In genomic region chrX:54439967-54440871, GRCh38 we compare ENCODE assay signal across 1 cellular context.
A peak's percentile ranks its signal among the peaks of the same experiment; 100 is the strongest.
TF ChIP-seq lines count a peak whose summit lies in the region.

A gene with protein sequence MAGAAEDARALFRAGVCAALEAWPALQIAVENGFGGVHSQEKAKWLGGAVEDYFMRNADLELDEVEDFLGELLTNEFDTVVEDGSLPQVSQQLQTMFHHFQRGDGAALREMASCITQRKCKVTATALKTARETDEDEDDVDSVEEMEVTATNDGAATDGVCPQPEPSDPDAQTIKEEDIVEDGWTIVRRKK (plus strand): TSS chrX:54440404. CDS start chrX:54440422, 18 bp downstream.

TF ChIP-seq in H1, 55 proteins besides CTCF, POLR2A, EP300 and RAD21 (continued from another document):
- TF ChIP-seq, protein P1, sequence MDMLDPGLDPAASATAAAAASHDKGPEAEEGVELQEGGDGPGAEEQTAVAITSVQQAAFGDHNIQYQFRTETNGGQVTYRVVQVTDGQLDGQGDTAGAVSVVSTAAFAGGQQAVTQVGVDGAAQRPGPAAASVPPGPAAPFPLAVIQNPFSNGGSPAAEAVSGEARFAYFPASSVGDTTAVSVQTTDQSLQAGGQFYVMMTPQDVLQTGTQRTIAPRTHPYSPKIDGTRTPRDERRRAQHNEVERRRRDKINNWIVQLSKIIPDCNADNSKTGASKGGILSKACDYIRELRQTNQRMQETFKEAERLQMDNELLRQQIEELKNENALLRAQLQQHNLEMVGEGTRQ (IDR thresholded peaks at IDR 0.05; ENCODE audit: low read length) = peak; percentile 78
- TF ChIP-seq RBBP5 (IDR thresholded peaks at IDR 0.05; ENCODE audit: borderline replicate concordance, low read depth, low read length) (no peak), CEBPB (IDR thresholded peaks at IDR 0.05; ENCODE audit: low read depth, low read length) (no peak), POU5F1 (IDR thresholded peaks at IDR 0.05; ENCODE audit: low read depth, low read length) (no peak), ATF3 (IDR thresholded peaks at IDR 0.05; ENCODE audit: insufficient read depth, low read depth, low read length) (no peak), GTF2F1 (IDR thresholded peaks at IDR 0.05; ENCODE audit: borderline replicate concordance, low read depth, low read length) (no peak), SRF (IDR thresholded peaks at IDR 0.05; ENCODE audit: low read depth, low read length) (peak; percentile 90), KDM1A (IDR thresholded peaks at IDR 0.05; ENCODE audit: borderline replicate concordance, low read length) (no peak), SUZ12 (IDR thresholded peaks at IDR 0.05; ENCODE audit: low read length) (no peak), SIN3A (conservative IDR thresholded peaks at IDR 0.05 in 1 of 2, IDR thresholded peaks at IDR 0.05 in 1 of 2; ENCODE audit: low read depth in 1 of 2, low read length in 2 of 2) (peak; percentile 11 to 65; a peak in 1 of 4 replicates), TEAD4 (IDR thresholded peaks at IDR 0.05; ENCODE audit: low read depth, low read length) (no peak), NANOG (IDR thresholded peaks at IDR 0.05; ENCODE audit: insufficient read depth, low read depth, low read length, poor library complexity, severe bottlenecking) (no peak), YY1 (IDR thresholded peaks at IDR 0.05; ENCODE audit: low read depth, low read length) (peak; percentile 94), SP4 (IDR thresholded peaks at IDR 0.05; ENCODE audit: low read length) (no peak), CTBP2 (IDR thresholded peaks at IDR 0.05; ENCODE audit: borderline replicate concordance, insufficient read depth, insufficient read length, low read length) (no peak), BACH1 (IDR thresholded peaks at IDR 0.05; ENCODE audit: low read length) (no peak), JUND (IDR thresholded peaks at IDR 0.05; ENCODE audit: low read length) (no peak), CBX5 (IDR thresholded peaks at IDR 0.05; ENCODE audit: low read depth, low read length) (no peak), PHF8 (conservative IDR thresholded peaks at IDR 0.05; ENCODE audit: low read depth, low read length) (peak; percentile 73), TCF12 (IDR thresholded peaks at IDR 0.05; ENCODE audit: low read depth, low read length) (no peak), EZH2 (IDR thresholded peaks at IDR 0.05; ENCODE audit: low read depth, low read length, severe bottlenecking) (no peak), CHD1 (IDR thresholded peaks at IDR 0.05; ENCODE audit: low read depth, low read length) (no peak), SP2 (IDR thresholded peaks at IDR 0.05; ENCODE audit: low read length) (no peak), SAP30 (IDR thresholded peaks at IDR 0.05; ENCODE audit: insufficient read depth, insufficient replicate concordance, low read length) (no peak), EGR1 (IDR thresholded peaks at IDR 0.05; ENCODE audit: borderline replicate concordance, low read depth, low read length) (no peak), BRCA1 (IDR thresholded peaks at IDR 0.05; ENCODE audit: low read depth, low read length) (no peak), HDAC6 (IDR thresholded peaks at IDR 0.05; ENCODE audit: low read depth, low read length) (no peak), KDM4A (IDR thresholded peaks at IDR 0.05; ENCODE audit: low read depth, low read length, severe bottlenecking) (peak; percentile 36), POLR2AphosphoS5 (IDR thresholded peaks at IDR 0.05; ENCODE audit: low read depth, low read length) (peak; percentile 59; the same call in 1 of the 2 replicates), RFX5 (IDR thresholded peaks at IDR 0.05; ENCODE audit: borderline replicate concordance, low read depth, low read length) (no peak), BCL11A (IDR thresholded peaks at IDR 0.05; ENCODE audit: low read depth in 2 of 2, low read length in 2 of 2) (no peak), HDAC2 (IDR thresholded peaks at IDR 0.05; ENCODE audit: borderline replicate concordance in 1 of 2, low read depth in 2 of 2, low read length in 2 of 2) (no peak), SIX5 (IDR thresholded peaks at IDR 0.05; ENCODE audit: low read depth, low read length) (no peak), SP1 (IDR thresholded peaks at IDR 0.05; ENCODE audit: low read depth, low read length) (0 out of 2 replicates have a peak, but pooled peaks have one; percentile 48), TAF1 (IDR thresholded peaks at IDR 0.05; ENCODE audit: low read depth, low read length) (peak; percentile 92), JUN (IDR thresholded peaks at IDR 0.05; ENCODE audit: low read depth, low read length) (no peak), ASH2L (IDR thresholded peaks at IDR 0.05; ENCODE audit: low read length) (no peak), ZNF274 (IDR thresholded peaks at IDR 0.05; ENCODE audit: borderline replicate concordance, extremely low read depth, low read length) (no peak), NRF1 (IDR thresholded peaks at IDR 0.05; ENCODE audit: low read depth, low read length) (no peak), GABPA (IDR thresholded peaks at IDR 0.05; ENCODE audit: borderline replicate concordance, insufficient read depth, low read length) (no peak), CHD7 (IDR thresholded peaks at IDR 0.05; ENCODE audit: insufficient replicate concordance, low read length) (no peak), TBP (IDR thresholded peaks at IDR 0.05; ENCODE audit: low read depth, low read length) (peak; percentile 86), CREB1 (IDR thresholded peaks at IDR 0.05) (peak; percentile 29; the same call in 1 of the 2 replicates), FOSL1 (IDR thresholded peaks at IDR 0.05; ENCODE audit: insufficient read depth, low read depth, low read length) (no peak), CHD2 (IDR thresholded peaks at IDR 0.05; ENCODE audit: low read length) (no peak), SIRT6 (IDR thresholded peaks at IDR 0.05; ENCODE audit: low read length) (no peak), TAF7 (optimal IDR thresholded peaks at IDR 0.05; ENCODE audit: borderline replicate concordance, low read depth, low read length) (peak; percentile 84), MAFK (IDR thresholded peaks at IDR 0.05; ENCODE audit: low read depth, low read length) (no peak), RXRA (IDR thresholded peaks at IDR 0.05; ENCODE audit: insufficient read depth, low read depth, low read length) (no peak), KDM5A (IDR thresholded peaks at IDR 0.05; ENCODE audit: low read length) (peak; percentile 91), RNF2 (IDR thresholded peaks at IDR 0.05; ENCODE audit: borderline replicate concordance, low read depth, low read length, missing control alignments, poor library complexity, severe bottlenecking) (no peak)
- TF ChIP-seq, protein P2, sequence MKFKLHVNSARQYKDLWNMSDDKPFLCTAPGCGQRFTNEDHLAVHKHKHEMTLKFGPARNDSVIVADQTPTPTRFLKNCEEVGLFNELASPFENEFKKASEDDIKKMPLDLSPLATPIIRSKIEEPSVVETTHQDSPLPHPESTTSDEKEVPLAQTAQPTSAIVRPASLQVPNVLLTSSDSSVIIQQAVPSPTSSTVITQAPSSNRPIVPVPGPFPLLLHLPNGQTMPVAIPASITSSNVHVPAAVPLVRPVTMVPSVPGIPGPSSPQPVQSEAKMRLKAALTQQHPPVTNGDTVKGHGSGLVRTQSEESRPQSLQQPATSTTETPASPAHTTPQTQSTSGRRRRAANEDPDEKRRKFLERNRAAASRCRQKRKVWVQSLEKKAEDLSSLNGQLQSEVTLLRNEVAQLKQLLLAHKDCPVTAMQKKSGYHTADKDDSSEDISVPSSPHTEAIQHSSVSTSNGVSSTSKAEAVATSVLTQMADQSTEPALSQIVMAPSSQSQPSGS (IDR thresholded peaks at IDR 0.05; ENCODE audit: low read length) = no peak
- TF ChIP-seq, protein P3, sequence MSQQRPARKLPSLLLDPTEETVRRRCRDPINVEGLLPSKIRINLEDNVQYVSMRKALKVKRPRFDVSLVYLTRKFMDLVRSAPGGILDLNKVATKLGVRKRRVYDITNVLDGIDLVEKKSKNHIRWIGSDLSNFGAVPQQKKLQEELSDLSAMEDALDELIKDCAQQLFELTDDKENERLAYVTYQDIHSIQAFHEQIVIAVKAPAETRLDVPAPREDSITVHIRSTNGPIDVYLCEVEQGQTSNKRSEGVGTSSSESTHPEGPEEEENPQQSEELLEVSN (IDR thresholded peaks at IDR 0.05) = no peak
- TF ChIP-seq, protein P4, sequence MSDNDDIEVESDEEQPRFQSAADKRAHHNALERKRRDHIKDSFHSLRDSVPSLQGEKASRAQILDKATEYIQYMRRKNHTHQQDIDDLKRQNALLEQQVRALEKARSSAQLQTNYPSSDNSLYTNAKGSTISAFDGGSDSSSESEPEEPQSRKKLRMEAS (IDR thresholded peaks at IDR 0.05) = peak; percentile 70
TF ChIP-seq in H1: peak in this region for 14.
